8 cellular contexts compared by ENCODE assay signal in genomic region chr2:196453613-196454047, GRCh38.
DNase-seq lines count a peak whose midpoint lies in the region; ATAC-seq lines count a peak whose summit lies in the region.

No MANE protein-coding gene starts in this region.

- H3K27ac Mint-ChIP-seq in activated naive CD4-positive, alpha-beta T cell treated with anti-CD3 and anti-CD28 coated beads, Interleukin-2, amount 10 ng/mL, durations not matched to agents 7 days and 5 days = no peak overlapping the region
- H3K27ac Mint-ChIP-seq in activated T-helper 1 cell treated with anti-CD3 and anti-CD28 coated beads, Interleukin-12 subunit alpha, Interleukin-12 subunit beta, Interleukin-2, Interleukin-4 antibody, amounts not matched to agents 30 ng/mL and 10 ng/mL and 1 ng/mL, durations not matched to agents 14 hours and 24 hours and 36 hours = no peak overlapping the region

- H3K27me3 Mint-ChIP-seq in activated naive CD4-positive, alpha-beta T cell treated with anti-CD3 and anti-CD28 coated beads, Interleukin-2, amount 10 ng/mL, durations not matched to agents 7 days and 5 days = peaks cover 4% of the 10 kb centered on the region
- peaks cover 31% of the 10 kb centered on the region for H3K27me3 Mint-ChIP-seq in activated T-helper 1 cell treated with anti-CD3 and anti-CD28 coated beads, Interleukin-12 subunit alpha, Interleukin-12 subunit beta, Interleukin-2, Interleukin-4 antibody, amounts not matched to agents 30 ng/mL and 10 ng/mL and 1 ng/mL, durations not matched to agents 14 hours and 24 hours and 36 hours (ENCODE audit: insufficient read depth)

- CTCF ChIA-PET in activated naive CD4-positive, alpha-beta T cell treated with anti-CD3 and anti-CD28 coated beads, Interleukin-2, amount 10 ng/mL, durations not matched to agents 7 days and 5 days (lab: Charles Lee) = interaction anchor here (0.7 to 4.1 kb wide), 27 partner anchors 12 to 600 kb away, joined by 3 to 48 read pairs (median 4); partner anchors contain the start of gene DNAH7

- no peaks in the 10 kb centered on the region for H3K36me3 Mint-ChIP-seq in activated naive CD4-positive, alpha-beta T cell treated with anti-CD3 and anti-CD28 coated beads, Interleukin-2, amount 10 ng/mL, durations not matched to agents 7 days and 5 days
- peaks cover 1% of the 10 kb centered on the region for H3K36me3 Mint-ChIP-seq in activated T-helper 1 cell treated with anti-CD3 and anti-CD28 coated beads, Interleukin-12 subunit alpha, Interleukin-12 subunit beta, Interleukin-2, Interleukin-4 antibody, amounts not matched to agents 30 ng/mL and 10 ng/mL and 1 ng/mL, durations not matched to agents 14 hours and 24 hours and 36 hours (ENCODE audit: low read depth)

- H3K9me3 Mint-ChIP-seq in activated naive CD4-positive, alpha-beta T cell treated with anti-CD3 and anti-CD28 coated beads, Interleukin-2, amount 10 ng/mL, durations not matched to agents 7 days and 5 days = no peaks in the 10 kb centered on the region
- H3K9me3 Mint-ChIP-seq in activated T-helper 1 cell treated with anti-CD3 and anti-CD28 coated beads, Interleukin-12 subunit alpha, Interleukin-12 subunit beta, Interleukin-2, Interleukin-4 antibody, amounts not matched to agents 30 ng/mL and 10 ng/mL and 1 ng/mL, durations not matched to agents 14 hours and 24 hours and 36 hours = no peaks in the 10 kb centered on the region

- intact Hi-C loops in activated T-helper 1 cell treated with anti-CD3 and anti-CD28 coated beads, Interleukin-12 subunit alpha, Interleukin-12 subunit beta, Interleukin-2, Interleukin-4 antibody, amounts not matched to agents 30 ng/mL and 10 ng/mL and 1 ng/mL, durations not matched to agents 14 hours and 24 hours and 36 hours (cut with micrococcal nuclease) = loop anchor here (1.0 to 2.0 kb wide), 3 partner anchors 155 to 375 kb away; no protein-coding TSS in a partner anchor

- ATAC-seq in HG02938 (IDR thresholded peaks at IDR 0.05; ENCODE audit: unreplicated experiment) = peak; percentile 62

- H3K4me1 Mint-ChIP-seq in activated naive CD4-positive, alpha-beta T cell treated with anti-CD3 and anti-CD28 coated beads, Interleukin-2, amount 10 ng/mL, durations not matched to agents 7 days and 5 days = peaks cover 2% of the 10 kb centered on the region
- peaks cover 5% of the 10 kb centered on the region for H3K4me1 Mint-ChIP-seq in activated T-helper 1 cell treated with anti-CD3 and anti-CD28 coated beads, Interleukin-12 subunit alpha, Interleukin-12 subunit beta, Interleukin-2, Interleukin-4 antibody, amounts not matched to agents 30 ng/mL and 10 ng/mL and 1 ng/mL, durations not matched to agents 14 hours and 24 hours and 36 hours (ENCODE audit: low read depth)

- DNase-seq in activated naive CD4-positive, alpha-beta T cell treated with Interleukin-2 at 50 U/mL for 16 hours = peak; percentile 21
- no peak for DNase-seq in activated naive CD4-positive, alpha-beta T cell (lab: John Stamatoyannopoulos, UW)
- peak; percentile 30 for DNase-seq in NCI-H345 treated with DMSO at 0.1 percent for 48 hours (lab: John Stamatoyannopoulos, UW; ENCODE audit: unreplicated experiment)
- peak; percentile 43 for DNase-seq in activated naive CD4-positive, alpha-beta T cell treated with anti-CD3 and anti-CD28 coated beads, Interleukin-2, amount 10 ng/mL, durations not matched to agents 7 days and 5 days
- DNase-seq in iPS-NIHi11 (ENCODE audit: low spot score) = peak; percentile 49
- peak; percentile 6 for DNase-seq in stimulated activated CD8-positive, alpha-beta memory T cell treated with anti-CD3 and anti-CD28 coated beads, Interleukin-15, amount 100 ng/mL, for 1 hour (ENCODE audit: low read depth)
- no peak for DNase-seq in activated T-helper 1 cell treated with anti-CD3 and anti-CD28 coated beads, Interleukin-12 subunit alpha, Interleukin-12 subunit beta, Interleukin-2, Interleukin-4 antibody, amounts not matched to agents 30 ng/mL and 10 ng/mL and 1 ng/mL, durations not matched to agents 14 hours and 24 hours and 36 hours (ENCODE audit: low spot score)

- no peak overlapping the region for H3K4me3 Mint-ChIP-seq in activated naive CD4-positive, alpha-beta T cell treated with anti-CD3 and anti-CD28 coated beads, Interleukin-2, amount 10 ng/mL, durations not matched to agents 7 days and 5 days
- H3K4me3 Mint-ChIP-seq in activated T-helper 1 cell treated with anti-CD3 and anti-CD28 coated beads, Interleukin-12 subunit alpha, Interleukin-12 subunit beta, Interleukin-2, Interleukin-4 antibody, amounts not matched to agents 30 ng/mL and 10 ng/mL and 1 ng/mL, durations not matched to agents 14 hours and 24 hours and 36 hours = no peak overlapping the region

Comparison
In these comparisons a context has a peak if more than half of its experiments do, and no peak if none do; other contexts are left out.
1. DNase-seq: peak in activated naive CD4-positive, alpha-beta T cell treated with Interleukin-2 at 50 U/mL for 16 hours (single experiment), NCI-H345 treated with DMSO at 0.1 percent for 48 hours (single experiment), activated naive CD4-positive, alpha-beta T cell treated with anti-CD3 and anti-CD28 coated beads, Interleukin-2, amount 10 ng/mL, durations not matched to agents 7 days and 5 days (single experiment), iPS-NIHi11 (single experiment) and stimulated activated CD8-positive, alpha-beta memory T cell treated with anti-CD3 and anti-CD28 coated beads, Interleukin-15, amount 100 ng/mL, for 1 hour (single experiment); none in activated naive CD4-positive, alpha-beta T cell (0 of 4) and activated T-helper 1 cell treated with anti-CD3 and anti-CD28 coated beads, Interleukin-12 subunit alpha, Interleukin-12 subunit beta, Interleukin-2, Interleukin-4 antibody, amounts not matched to agents 30 ng/mL and 10 ng/mL and 1 ng/mL, durations not matched to agents 14 hours and 24 hours and 36 hours (single experiment).